18 cellular contexts compared by ENCODE assay signal in genomic region chr9:108521063-108521462, GRCh38.
DNase-seq lines count a peak whose midpoint lies in the region; FAIRE-seq and TF ChIP-seq lines count a peak whose summit lies in the region.
"Had no signal": no experiment of that assay in that cellular context is flagged by ENCODE, and none has a peak within 500 bp of the region (broad histone marks: within the 10 kb centered on the region; RNA-seq: fewer than 3 reads in every experiment).

No MANE protein-coding gene starts in this region.

- H3K36me3 Mint-ChIP-seq in astrocyte (ENCODE audit: low read depth, unreplicated experiment) = no peaks in the 10 kb centered on the region
- H3K36me3 Mint-ChIP-seq: CD4-positive, CD25-positive, alpha-beta regulatory T cell; T-cell; WTC11 had no signal

- no peaks in the 10 kb centered on the region for H3K9me3 ChIP-seq in astrocyte (ENCODE audit: insufficient read depth, low read depth, low read length)
- H3K9me3 ChIP-seq: left ventricle myocardium inferior, vagina had no signal

- peaks cover 14% of the 10 kb centered on the region for H3K4me1 Mint-ChIP-seq in astrocyte (ENCODE audit: low read depth, unreplicated experiment)
- H3K4me1 Mint-ChIP-seq: CD4-positive, CD25-positive, alpha-beta regulatory T cell; T-cell; WTC11 had no signal

- H3K9ac ChIP-seq in astrocyte (ENCODE audit: low read length) = no peak overlapping the region

- no peak overlapping the region for H2AFZ ChIP-seq in astrocyte (ENCODE audit: low read depth, low read length)

- peak overlapping the region; percentile 78 for H3K27ac Mint-ChIP-seq in astrocyte (ENCODE audit: unreplicated experiment)
- H3K27ac Mint-ChIP-seq: CD4-positive, CD25-positive, alpha-beta regulatory T cell; T-cell; WTC11 had no signal

- FAIRE-seq in astrocyte (lab: Jason Lieb, UNC) = peak; percentile 71

- H3K9me3 Mint-ChIP-seq in astrocyte (ENCODE audit: unreplicated experiment) = no peaks in the 10 kb centered on the region
- H3K9me3 Mint-ChIP-seq: T-cell, WTC11 had no signal

- H3K27me3 Mint-ChIP-seq in astrocyte (ENCODE audit: low read depth, unreplicated experiment) = peaks cover 2% of the 10 kb centered on the region
- H3K27me3 Mint-ChIP-seq: T-cell had no signal

- H3K36me3 ChIP-seq in astrocyte (ENCODE audit: insufficient read depth, low read length) = no peaks in the 10 kb centered on the region
- H3K36me3 ChIP-seq: cardiac muscle cell, left ventricle myocardium inferior, vagina had no signal

- peak overlapping the region; percentile 27 for H3K4me2 ChIP-seq in astrocyte (ENCODE audit: low read length)

- no peaks in the 10 kb centered on the region for H3K27me3 ChIP-seq in astrocyte (ENCODE audit: insufficient read depth, low read length)
- H3K27me3 ChIP-seq: cardiac muscle cell, vagina had no signal

- TF ChIP-seq CTCF in astrocyte (IDR thresholded peaks at IDR 0.05; ENCODE audit: insufficient read depth, low read depth, low read length) (no peak), fibroblast of villous mesenchyme (IDR thresholded peaks at IDR 0.05; ENCODE audit: insufficient read depth, low read depth, low read length) (no peak)

- DNase-seq in HS-27A (ENCODE audit: low read depth) (peak; percentile 49), astrocyte (ENCODE audit: low read depth) (peak; percentile 61), fibroblast of villous mesenchyme (ENCODE audit: low read depth) (peak; percentile 53), ecto neural progenitor cell (ENCODE audit: low spot score) (no peak), NCI-H1417 (lab: John Stamatoyannopoulos, UW) (no peak), pons (ENCODE audit: low spot score) (no peak)
- no peak for DNase-seq in activated CD4-positive, alpha-beta T cell treated with anti-CD3 and anti-CD28 coated beads, Interleukin-2, amount 50 U/mL, for 1 hour
- DNase-seq: activated gamma-delta T cell treated with Interleukin-2 at 50 U/mL for 16 hours; CD4-positive, CD25-positive, alpha-beta regulatory T cell; hypothalamus; Kasumi-1; left ventricle myocardium inferior; NCI-H1930; NCI-H526 treated with DMSO at 0.1 percent for 48 hours; T-cell had no signal

- no peak overlapping the region for H3K4me3 Mint-ChIP-seq in astrocyte (ENCODE audit: unreplicated experiment)
- H3K4me3 Mint-ChIP-seq: CD4-positive, CD25-positive, alpha-beta regulatory T cell; T-cell; WTC11 had no signal

- H3K4me1 ChIP-seq in astrocyte (ENCODE audit: insufficient read depth, low read length) = peaks cover 7% of the 10 kb centered on the region
- H3K4me1 ChIP-seq: vagina had no signal

- no peaks in the 10 kb centered on the region for H4K20me1 ChIP-seq in astrocyte (ENCODE audit: insufficient read depth, low read length)

- H3K79me2 ChIP-seq in astrocyte (ENCODE audit: insufficient read depth, low read length) = no peaks in the 10 kb centered on the region

- H3K27ac ChIP-seq in astrocyte (ENCODE audit: low read depth, low read length) = no peak overlapping the region
- H3K27ac ChIP-seq: cardiac muscle cell, left ventricle myocardium inferior, vagina had no signal

- H3K4me3 ChIP-seq in astrocyte (ENCODE audit: insufficient read depth, low read depth, low read length) = no peak overlapping the region
- no peak overlapping the region for H3K4me3 ChIP-seq in fibroblast of villous mesenchyme (ENCODE audit: low read depth, low read length)
- H3K4me3 ChIP-seq: cardiac muscle cell, left ventricle myocardium inferior, vagina had no signal

Comparison
In these comparisons a context has a peak if more than half of its experiments do, and no peak if none do; other contexts are left out.
1. DNase-seq: peak in HS-27A (single experiment), astrocyte (single experiment) and fibroblast of villous mesenchyme (single experiment); none in ecto neural progenitor cell (single experiment), activated CD4-positive, alpha-beta T cell treated with anti-CD3 and anti-CD28 coated beads, Interleukin-2, amount 50 U/mL, for 1 hour (single experiment), NCI-H1417 (0 of 3) and pons (single experiment).